In the genomic region with DNA sequence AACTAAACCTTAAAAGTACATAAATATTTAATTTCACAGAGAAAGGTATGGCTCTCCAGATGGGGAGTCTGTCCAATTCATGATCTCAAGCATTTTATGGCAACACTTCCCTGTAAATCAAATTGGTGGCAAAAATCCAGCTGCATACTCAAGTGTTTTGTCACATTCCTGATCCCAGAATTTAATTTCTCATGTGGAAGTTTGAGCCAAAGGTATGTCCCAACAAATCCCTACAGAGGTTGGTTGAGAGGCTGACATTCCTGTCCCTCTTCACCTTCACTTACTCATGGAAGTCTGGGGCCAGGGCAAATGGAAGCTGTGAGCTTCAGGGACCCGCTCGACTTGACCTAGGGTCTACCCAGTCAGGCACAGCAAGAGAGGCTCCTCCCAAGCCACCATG, we compare ENCODE assay signal across 15 cellular contexts. TPM values are rescaled to one million over a fixed set of nuclear protein-coding genes. Genes with fewer than 3 reads are reported as not detected.
A peak's percentile ranks its signal among the peaks of the same experiment; 100 is the strongest.
DNase-seq lines count a peak whose midpoint lies in the region; TF ChIP-seq lines count a peak whose summit lies in the region.
"Had no signal": no experiment of that assay in that cellular context is flagged by ENCODE, and none has a peak within 500 bp of the region (broad histone marks: within the 10 kb centered on the region; RNA-seq: fewer than 3 reads in every experiment).

No MANE protein-coding gene starts in this region.

- POLR2A ChIA-PET in RWPE1 (lab: Yijun Ruan, JAX; ENCODE audit: low non-redundant PET): no interaction called here

- no peaks in the 10 kb centered on the region for H3K27me3 ChIP-seq in WERI-Rb-1 (ENCODE audit: insufficient read depth, low read depth, severe bottlenecking)

- peak overlapping the region; percentile 83 for H3K27ac ChIP-seq in RWPE1
- no peak overlapping the region for H3K27ac ChIP-seq in WERI-Rb-1

- no peaks in the 10 kb centered on the region for H3K36me3 ChIP-seq in WERI-Rb-1

- peak; percentile 38 for DNase-seq in ELR (ENCODE audit: low read depth)
- no peak for DNase-seq in RWPE1 (ENCODE audit: low spot score)
- DNase-seq in fibroblast of mammary gland (ENCODE audit: low read depth): peak; percentile 79
- DNase-seq in renal cortical epithelial cell (ENCODE audit: low read depth): peak; percentile 82
- no peak for DNase-seq in Ammon's horn (ENCODE audit: low spot score)
- DNase-seq in AG08396 (ENCODE audit: low spot score): no peak
- DNase-seq in WERI-Rb-1: no peak
- DNase-seq in activated CD4-positive, alpha-beta T cell treated with anti-CD3 and anti-CD28 coated beads, Interleukin-2, amount 50 U/mL, for 1 hour: no peak
- DNase-seq: activated CD4-positive, alpha-beta T cell treated with anti-CD3 and anti-CD28 coated beads for 1 hour; activated T-cell treated with anti-CD3 and anti-CD28 coated beads, Interleukin-2, amount 50 U/mL, for 24 hours; C1 segment of cervical spinal cord; effector memory CD4-positive, alpha-beta T cell; GF-D8; hypothalamus; mesenchymal stem cell had no signal

- TF ChIP-seq CTCF in RWPE1 (conservative IDR thresholded peaks at IDR 0.05; ENCODE audit: low read depth) (no peak), fibroblast of mammary gland (conservative IDR thresholded peaks at IDR 0.05; ENCODE audit: control insufficient read depth, insufficient read depth, low read depth, low read length) (no peak), WERI-Rb-1 (IDR thresholded peaks at IDR 0.05; ENCODE audit: low read depth, low read length) (no peak)

- CTCF ChIA-PET in RWPE1 (lab: Yijun Ruan, JAX): interaction anchor here (1.0 kb wide), 1 partner anchor 12 kb away, joined by 3 read pairs; no protein-coding TSS in a partner anchor

- no peak overlapping the region for H3K4me3 ChIP-seq in fibroblast of mammary gland (ENCODE audit: control insufficient read depth, low read depth, low read length)
- H3K4me3 ChIP-seq in WERI-Rb-1 (ENCODE audit: low read depth, low read length): no peak overlapping the region

- no peaks in the 10 kb centered on the region for H3K9me3 ChIP-seq in WERI-Rb-1 (ENCODE audit: severe bottlenecking)

RNA-seq across cellular contexts. Expression of a gene that starts 17.7 kb away (rescaled TPM):
- total RNA-seq in renal cortical epithelial cell: 16.8 and 31.5 TPM in 2 replicates

Comparison
In these comparisons a context has a peak if more than half of its experiments do, and no peak if none do; other contexts are left out.
1. DNase-seq: peak in ELR (single experiment), fibroblast of mammary gland (single experiment) and renal cortical epithelial cell (single experiment); none in RWPE1 (single experiment), Ammon's horn (single experiment), AG08396 (single experiment), WERI-Rb-1 (single experiment) and activated CD4-positive, alpha-beta T cell treated with anti-CD3 and anti-CD28 coated beads, Interleukin-2, amount 50 U/mL, for 1 hour (single experiment).